1 cellular context compared by ENCODE assay signal in the genomic region with DNA sequence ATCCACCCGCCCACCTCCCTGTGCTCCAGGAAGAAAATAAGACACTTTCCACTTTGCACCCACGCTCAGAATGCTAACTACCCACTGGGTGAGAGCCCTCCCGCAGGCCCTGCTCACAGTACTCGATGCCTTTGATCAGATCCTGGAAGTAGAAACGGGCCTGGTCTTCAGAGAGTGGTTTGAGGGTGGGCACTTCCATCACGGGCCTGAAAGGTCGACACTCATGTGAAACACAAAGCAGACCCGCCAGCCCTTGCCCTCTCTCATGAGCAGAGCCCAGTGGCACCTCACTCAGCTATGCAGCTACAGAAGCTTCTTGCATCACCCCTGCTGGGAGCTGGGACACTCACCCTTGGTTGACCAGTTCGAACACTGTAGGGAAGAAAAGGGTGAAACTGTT.
TF ChIP-seq lines count a peak whose summit lies in the region.

No MANE protein-coding gene starts in this region.

TF ChIP-seq in A549, 52 proteins besides CTCF, POLR2A, EP300 and RAD21 (continued from another document):
- TF ChIP-seq, protein P1, sequence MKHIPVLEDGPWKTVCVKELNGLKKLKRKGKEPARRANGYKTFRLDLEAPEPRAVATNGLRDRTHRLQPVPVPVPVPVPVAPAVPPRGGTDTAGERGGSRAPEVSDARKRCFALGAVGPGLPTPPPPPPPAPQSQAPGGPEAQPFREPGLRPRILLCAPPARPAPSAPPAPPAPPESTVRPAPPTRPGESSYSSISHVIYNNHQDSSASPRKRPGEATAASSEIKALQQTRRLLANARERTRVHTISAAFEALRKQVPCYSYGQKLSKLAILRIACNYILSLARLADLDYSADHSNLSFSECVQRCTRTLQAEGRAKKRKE (CRISPR knock-in tag; IDR thresholded peaks at IDR 0.05; ENCODE audit: low read depth), result no peak
- TF ChIP-seq, protein P2, sequence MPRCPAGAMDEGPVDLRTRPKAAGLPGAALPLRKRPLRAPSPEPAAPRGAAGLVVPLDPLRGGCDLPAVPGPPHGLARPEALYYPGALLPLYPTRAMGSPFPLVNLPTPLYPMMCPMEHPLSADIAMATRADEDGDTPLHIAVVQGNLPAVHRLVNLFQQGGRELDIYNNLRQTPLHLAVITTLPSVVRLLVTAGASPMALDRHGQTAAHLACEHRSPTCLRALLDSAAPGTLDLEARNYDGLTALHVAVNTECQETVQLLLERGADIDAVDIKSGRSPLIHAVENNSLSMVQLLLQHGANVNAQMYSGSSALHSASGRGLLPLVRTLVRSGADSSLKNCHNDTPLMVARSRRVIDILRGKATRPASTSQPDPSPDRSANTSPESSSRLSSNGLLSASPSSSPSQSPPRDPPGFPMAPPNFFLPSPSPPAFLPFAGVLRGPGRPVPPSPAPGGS (IDR thresholded peaks at IDR 0.05), result no peak
- no peak for TF ChIP-seq MAFK (IDR thresholded peaks at IDR 0.05; ENCODE audit: partially characterized antibody)
- no peak for TF ChIP-seq HOXB5 (CRISPR knock-in tag; IDR thresholded peaks at IDR 0.05)
- no peak for TF ChIP-seq SREBF2 (IDR thresholded peaks at IDR 0.05)
- no peak for TF ChIP-seq BHLHE40 (IDR thresholded peaks at IDR 0.05; ENCODE audit: low read depth, low read length)
- no peak for TF ChIP-seq HOXA7 (CRISPR knock-in tag; IDR thresholded peaks at IDR 0.05)
- TF ChIP-seq ESRRA (IDR thresholded peaks at IDR 0.05; ENCODE audit: borderline replicate concordance, low read length), result no peak
- no peak for TF ChIP-seq POLR2AphosphoS2 (conservative IDR thresholded peaks at IDR 0.05; ENCODE audit: low read length)
- TF ChIP-seq EHMT2 (IDR thresholded peaks at IDR 0.05; ENCODE audit: low read depth), result no peak
- no peak for TF ChIP-seq FOSB (CRISPR knock-in tag; IDR thresholded peaks at IDR 0.05)
- no peak for TF ChIP-seq ELK1 (IDR thresholded peaks at IDR 0.05; ENCODE audit: low read depth, low read length)
